In genomic region chr12:47237751-47238211, GRCh38 we compare ENCODE assay signal across 14 cellular contexts.
A peak's percentile ranks its signal among the peaks of the same experiment; 100 is the strongest.
DNase-seq lines count a peak whose midpoint lies in the region; ATAC-seq and TF ChIP-seq lines count a peak whose summit lies in the region.
"Had no signal": no experiment of that assay in that cellular context is flagged by ENCODE, and none has a peak within 500 bp of the region (broad histone marks: within the 10 kb centered on the region; RNA-seq: fewer than 3 reads in every experiment).

No MANE protein-coding gene starts in this region.

- H3K4me3 Mint-ChIP-seq in activated T-helper 1 cell treated with anti-CD3 and anti-CD28 coated beads, Interleukin-12 subunit alpha, Interleukin-12 subunit beta, Interleukin-2, Interleukin-4 antibody, amounts not matched to agents 30 ng/mL and 10 ng/mL and 1 ng/mL, durations not matched to agents 14 hours and 24 hours and 36 hours = no peak overlapping the region
- H3K4me3 Mint-ChIP-seq in stimulated activated naive CD8-positive, alpha-beta T cell treated with anti-CD3 and anti-CD28 coated beads, Interleukin-15, amount 100 ng/mL, for 72 hours = peak overlapping the region; percentile 8 to 26

- no peaks in the 10 kb centered on the region for H3K9me3 Mint-ChIP-seq in activated T-helper 1 cell treated with anti-CD3 and anti-CD28 coated beads, Interleukin-12 subunit alpha, Interleukin-12 subunit beta, Interleukin-2, Interleukin-4 antibody, amounts not matched to agents 30 ng/mL and 10 ng/mL and 1 ng/mL, durations not matched to agents 14 hours and 24 hours and 36 hours
- H3K9me3 Mint-ChIP-seq in stimulated activated naive CD8-positive, alpha-beta T cell treated with anti-CD3 and anti-CD28 coated beads, Interleukin-15, amount 100 ng/mL, for 72 hours = peaks cover 15 to 22% of the 10 kb centered on the region in 2 donors

- no peak overlapping the region for H3K4me3 ChIP-seq in fibroblast of villous mesenchyme (ENCODE audit: low read depth, low read length)
- H3K4me3 ChIP-seq: heart left ventricle had no signal

- H3K27ac Mint-ChIP-seq in activated T-helper 1 cell treated with anti-CD3 and anti-CD28 coated beads, Interleukin-12 subunit alpha, Interleukin-12 subunit beta, Interleukin-2, Interleukin-4 antibody, amounts not matched to agents 30 ng/mL and 10 ng/mL and 1 ng/mL, durations not matched to agents 14 hours and 24 hours and 36 hours = peak overlapping the region; percentile 50
- peak overlapping the region; percentile 34 to 37 for H3K27ac Mint-ChIP-seq in stimulated activated naive CD8-positive, alpha-beta T cell treated with anti-CD3 and anti-CD28 coated beads, Interleukin-15, amount 100 ng/mL, for 72 hours

- no peak for TF ChIP-seq CTCF in fibroblast of villous mesenchyme (IDR thresholded peaks at IDR 0.05; ENCODE audit: insufficient read depth, low read depth, low read length)

- DNase-seq in Right ventricle myocardium inferior (ENCODE audit: missing footprints) (no peak), cardiac septum (ENCODE audit: low spot score) (no peak), fibroblast of villous mesenchyme (ENCODE audit: low read depth) (peak; percentile 90), SIG-M5 (lab: John Stamatoyannopoulos, UW) (no peak)
- no peak for DNase-seq in activated T-helper 1 cell treated with anti-CD3 and anti-CD28 coated beads, Interleukin-12 subunit alpha, Interleukin-12 subunit beta, Interleukin-2, Interleukin-4 antibody, amounts not matched to agents 30 ng/mL and 10 ng/mL and 1 ng/mL, durations not matched to agents 14 hours and 24 hours and 36 hours (ENCODE audit: low spot score)
- DNase-seq in stimulated activated naive CD8-positive, alpha-beta T cell treated with anti-CD3 and anti-CD28 coated beads, Interleukin-15, amount 100 ng/mL, for 72 hours = no peak
- DNase-seq in stimulated activated CD4-positive, alpha-beta T cell treated with anti-CD3 and anti-CD28 coated beads, Interleukin-15, amount 100 ng/mL, for 24 hours = no peak
- DNase-seq: heart left ventricle; NCI-H1092; NCI-H446 treated with DMSO at 0.1 percent for 48 hours; stimulated activated CD4-positive, alpha-beta T cell treated with anti-CD3 and anti-CD28 coated beads, Interleukin-2, amount 100 ng/mL, for 24 hours; stimulated activated naive CD4-positive, alpha-beta T cell had no signal

- intact Hi-C loops in Right ventricle myocardium inferior (cut with DNase I) = no loop called here
- intact Hi-C loops in cardiac septum (cut with DNase I) = no loop called here
- intact Hi-C loops in activated T-helper 1 cell treated with anti-CD3 and anti-CD28 coated beads, Interleukin-12 subunit alpha, Interleukin-12 subunit beta, Interleukin-2, Interleukin-4 antibody, amounts not matched to agents 30 ng/mL and 10 ng/mL and 1 ng/mL, durations not matched to agents 14 hours and 24 hours and 36 hours (cut with micrococcal nuclease) = no loop called here

- ATAC-seq in Right ventricle myocardium inferior (peak; percentile 10), HG03025 (IDR thresholded peaks at IDR 0.05; ENCODE audit: low FRiP score, unreplicated experiment) (no peak)
- peak; percentile 66 for ATAC-seq in stimulated activated naive CD8-positive, alpha-beta T cell treated with anti-CD3 and anti-CD28 coated beads, Interleukin-15, amount 100 ng/mL, for 72 hours
- ATAC-seq: Panc1 had no signal

- H3K36me3 Mint-ChIP-seq in activated T-helper 1 cell treated with anti-CD3 and anti-CD28 coated beads, Interleukin-12 subunit alpha, Interleukin-12 subunit beta, Interleukin-2, Interleukin-4 antibody, amounts not matched to agents 30 ng/mL and 10 ng/mL and 1 ng/mL, durations not matched to agents 14 hours and 24 hours and 36 hours (ENCODE audit: low read depth) = peaks cover 50% of the 10 kb centered on the region

- no peaks in the 10 kb centered on the region for H3K27me3 Mint-ChIP-seq in activated T-helper 1 cell treated with anti-CD3 and anti-CD28 coated beads, Interleukin-12 subunit alpha, Interleukin-12 subunit beta, Interleukin-2, Interleukin-4 antibody, amounts not matched to agents 30 ng/mL and 10 ng/mL and 1 ng/mL, durations not matched to agents 14 hours and 24 hours and 36 hours (ENCODE audit: insufficient read depth)
- no peaks in the 10 kb centered on the region for H3K27me3 Mint-ChIP-seq in stimulated activated naive CD8-positive, alpha-beta T cell treated with anti-CD3 and anti-CD28 coated beads, Interleukin-15, amount 100 ng/mL, for 72 hours

- peaks cover 43% of the 10 kb centered on the region for H3K4me1 Mint-ChIP-seq in activated T-helper 1 cell treated with anti-CD3 and anti-CD28 coated beads, Interleukin-12 subunit alpha, Interleukin-12 subunit beta, Interleukin-2, Interleukin-4 antibody, amounts not matched to agents 30 ng/mL and 10 ng/mL and 1 ng/mL, durations not matched to agents 14 hours and 24 hours and 36 hours (ENCODE audit: low read depth)
- H3K4me1 Mint-ChIP-seq in stimulated activated naive CD8-positive, alpha-beta T cell treated with anti-CD3 and anti-CD28 coated beads, Interleukin-15, amount 100 ng/mL, for 72 hours = peaks cover 58% of the 10 kb centered on the region
